9 cellular contexts compared by ENCODE assay signal in genomic region chr22:23240639-23241389, GRCh38.
DNase-seq lines count a peak whose midpoint lies in the region; ATAC-seq and TF ChIP-seq lines count a peak whose summit lies in the region.
"Had no signal": no experiment of that assay in that cellular context is flagged by ENCODE, and none has a peak within 500 bp of the region (broad histone marks: within the 10 kb centered on the region; RNA-seq: fewer than 3 reads in every experiment).

No MANE protein-coding gene starts in this region.

- no peak for DNase-seq in GM13977 (ENCODE audit: low spot score)
- peak; percentile 37 to 50 for DNase-seq in activated CD4-positive, alpha-beta T cell treated with anti-CD3 and anti-CD28 coated beads, Interleukin-2, amount 50 U/mL, for 4 hours
- DNase-seq in mesenteric fat pad (ENCODE audit: low spot score) = no peak
- DNase-seq in NCI-H2081 treated with DMSO at 0.1 percent for 48 hours (lab: John Stamatoyannopoulos, UW) = no peak
- no peak for DNase-seq in prostate gland (ENCODE audit: low spot score)

- H3K9ac ChIP-seq in iPS-18a (ENCODE audit: low read length) = no peak overlapping the region

- WGBS in prostate gland = 66% methylated on average over 13 of the region's 13 CpGs

- peak; percentile 45 for TF ChIP-seq CTCF in 22Rv1 (IDR thresholded peaks at IDR 0.05)
- TF ChIP-seq CTCF in GM13977 (IDR thresholded peaks at IDR 0.05; ENCODE audit: extremely low read depth, insufficient read depth, missing control alignments) = peak; percentile 30
- peak in 1 of 4 experiments; percentile 27 for TF ChIP-seq CTCF in prostate gland (IDR thresholded peaks at IDR 0.05)

- H3K36me3 ChIP-seq in iPS-18a (ENCODE audit: control insufficient read depth, low read depth, low read length) = no peaks in the 10 kb centered on the region
- no peaks in the 10 kb centered on the region for H3K36me3 ChIP-seq in prostate gland
- H3K36me3 ChIP-seq: heart left ventricle had no signal

- no peak for ATAC-seq in HG03039 (IDR thresholded peaks at IDR 0.05; ENCODE audit: unreplicated experiment)
- ATAC-seq: heart left ventricle had no signal

- TF ChIP-seq POLR2A in prostate gland (IDR thresholded peaks at IDR 0.05) = no peak

- in situ Hi-C loops in GM13977 (cut with MboI; ENCODE audit: low pct_unique_long_range_greater_than_20kb, low sequenced_read_pairs, unreplicated experiment) = no loop called here

- H3K27me3 ChIP-seq in iPS-18a (ENCODE audit: control insufficient read depth, insufficient read depth, low read length) (no peaks in the 10 kb centered on the region), prostate gland (replicated peaks; ENCODE audit: insufficient read depth) (no peaks in the 10 kb centered on the region)
- H3K27me3 ChIP-seq: heart left ventricle had no signal

- H3K27ac ChIP-seq in 22Rv1 (no peak overlapping the region), iPS-18a (ENCODE audit: low read length) (peak overlapping the region; percentile 38), prostate gland (no peak overlapping the region)
- H3K27ac ChIP-seq: heart left ventricle had no signal

- H3K9me3 ChIP-seq in iPS-18a (ENCODE audit: control insufficient read depth, low read depth, low read length) = no peaks in the 10 kb centered on the region
- H3K9me3 ChIP-seq in prostate gland = no peaks in the 10 kb centered on the region
- H3K9me3 ChIP-seq: heart left ventricle had no signal

- intact Hi-C loops in prostate gland (cut with DNase I) = no loop called here

- H3K4me1 ChIP-seq in iPS-18a (ENCODE audit: control insufficient read depth, low read depth, low read length) (peaks cover 58% of the 10 kb centered on the region), prostate gland (replicated peaks) (no peaks in the 10 kb centered on the region)

- H3K4me3 ChIP-seq in iPS-18a (ENCODE audit: low read length) (peak overlapping the region; percentile 29), prostate gland (no peak overlapping the region)
- H3K4me3 ChIP-seq: heart left ventricle had no signal

Comparison
In these comparisons a context has a peak if more than half of its experiments do, and no peak if none do; other contexts are left out.
1. DNase-seq: peak in activated CD4-positive, alpha-beta T cell treated with anti-CD3 and anti-CD28 coated beads, Interleukin-2, amount 50 U/mL, for 4 hours (2 of 2); none in GM13977 (single experiment), mesenteric fat pad (single experiment), NCI-H2081 treated with DMSO at 0.1 percent for 48 hours (single experiment) and prostate gland (single experiment).